8 cellular contexts compared by ENCODE assay signal in genomic region chr16:30921459-30921747, GRCh38. TPM values are rescaled to one million over a fixed set of nuclear protein-coding genes. Genes with fewer than 3 reads are reported as not detected.
DNase-seq lines count a peak whose midpoint lies in the region; ATAC-seq, FAIRE-seq and TF ChIP-seq lines count a peak whose summit lies in the region.

No MANE protein-coding gene starts in this region.

- TF ChIP-seq CTCF in fibroblast of the aortic adventitia (IDR thresholded peaks at IDR 0.05; ENCODE audit: insufficient read depth, low read length): no peak

- no peaks in the 10 kb centered on the region for H3K27me3 ChIP-seq in skeletal muscle satellite cell (ENCODE audit: control insufficient read depth, insufficient read depth, low read length)

- no peaks in the 10 kb centered on the region for H3K9me3 ChIP-seq in skeletal muscle satellite cell (replicated peaks; ENCODE audit: low read length)

- peak overlapping the region; percentile 73 for H3K4me3 ChIP-seq in fibroblast of the aortic adventitia (ENCODE audit: low read depth, low read length)
- peak overlapping the region; percentile 69 for H3K4me3 ChIP-seq in skeletal muscle satellite cell (ENCODE audit: low read length)

- peaks cover 10% of the 10 kb centered on the region for H3K4me1 ChIP-seq in skeletal muscle satellite cell (ENCODE audit: control insufficient read depth, insufficient read depth, low read length)

- TF ChIP-seq POLR2A in GM12892 (IDR thresholded peaks at IDR 0.05; ENCODE audit: low read depth, low read length): no peak

- ATAC-seq in GM19467 (IDR thresholded peaks at IDR 0.05; ENCODE audit: unreplicated experiment) (no peak), HG03095 (IDR thresholded peaks at IDR 0.05; ENCODE audit: unreplicated experiment) (no peak)

- H3K4me2 ChIP-seq in skeletal muscle satellite cell (ENCODE audit: low read length): peak overlapping the region; percentile 78

- DNase-seq in GM12892 (ENCODE audit: insufficient read length) (no peak), fibroblast of the aortic adventitia (ENCODE audit: low read depth) (no peak), anterior cingulate cortex (lab: John Stamatoyannopoulos, UW) (no peak), COLO829 (ENCODE audit: low spot score) (no peak)

- peak overlapping the region; percentile 69 for H3K9ac ChIP-seq in skeletal muscle satellite cell (ENCODE audit: low read depth, low read length)

- peak; percentile 83 for FAIRE-seq in GM12892 (lab: Jason Lieb, UNC)
- peak; percentile 68 for FAIRE-seq in TTC549 (lab: Jason Lieb, UNC)

- H3K36me3 ChIP-seq in skeletal muscle satellite cell (ENCODE audit: insufficient read depth, low read length): no peaks in the 10 kb centered on the region

RNA-seq across cellular contexts. Expression of gene FBXL19, which starts 2.0 kb away (rescaled TPM):
- polyA plus RNA-seq in GM12892 (2012; ENCODE audit: missing spikeins): 3.3 TPM
- total RNA-seq in fibroblast of the aortic adventitia (ENCODE audit: low replicate concordance): 9.8 and 16.6 TPM in 2 replicates
- 21.8 and 23.6 TPM in 2 replicates for total RNA-seq in skeletal muscle satellite cell (2012; rRNA removed)

RNA-seq across cellular contexts. Expression of gene CTF1, which starts 25.0 kb away (rescaled TPM):
- not detected for polyA plus RNA-seq in GM12892 (2012; ENCODE audit: missing spikeins)
- total RNA-seq in fibroblast of the aortic adventitia (ENCODE audit: low replicate concordance): 2.5 and 3.2 TPM in 2 replicates
- total RNA-seq in skeletal muscle satellite cell (2012; rRNA removed): 0.87 and 1.3 TPM in 2 replicates

RNA-seq across cellular contexts. Expression of gene ORAI3, which starts 27.5 kb away (rescaled TPM):
- 13.5 TPM for polyA plus RNA-seq in GM12892 (2012; ENCODE audit: missing spikeins)
- 33.0 and 35.6 TPM in 2 replicates for total RNA-seq in fibroblast of the aortic adventitia (ENCODE audit: low replicate concordance)
- 21.4 and 28.1 TPM in 2 replicates for total RNA-seq in skeletal muscle satellite cell (2012; rRNA removed)

RNA-seq across cellular contexts. Expression of gene BCL7C, which starts 27.5 kb away (rescaled TPM):
- polyA plus RNA-seq in GM12892 (2012; ENCODE audit: missing spikeins): 8.2 TPM
- 22.3 and 45.5 TPM in 2 replicates for total RNA-seq in fibroblast of the aortic adventitia (ENCODE audit: low replicate concordance)
- 40.3 and 42.8 TPM in 2 replicates for total RNA-seq in skeletal muscle satellite cell (2012; rRNA removed)

RNA-seq across cellular contexts. Expression of gene SETD1A, which starts 36.2 kb away (rescaled TPM):
- 4.7 TPM for polyA plus RNA-seq in GM12892 (2012; ENCODE audit: missing spikeins)
- total RNA-seq in fibroblast of the aortic adventitia (ENCODE audit: low replicate concordance): 1.6 and 5.3 TPM in 2 replicates
- total RNA-seq in skeletal muscle satellite cell (2012; rRNA removed): 2.0 and 3.1 TPM in 2 replicates
